8 cellular contexts compared by ENCODE assay signal in genomic region chr6:99425647-99426453, GRCh38. TPM values are rescaled to one million over a fixed set of nuclear protein-coding genes. Genes with fewer than 3 reads are reported as not detected.
DNase-seq lines count a peak whose midpoint lies in the region; ATAC-seq and TF ChIP-seq lines count a peak whose summit lies in the region.

No MANE protein-coding gene starts in this region.

- peaks cover 31% of the 10 kb centered on the region for H4K20me1 ChIP-seq in OCI-LY7 (ENCODE audit: insufficient read depth, low read length)

- peak; percentile 73 for TF ChIP-seq CTCF in OCI-LY7 (conservative IDR thresholded peaks at IDR 0.05; ENCODE audit: low read length)
- TF ChIP-seq CTCF in esophagus squamous epithelium (IDR thresholded peaks at IDR 0.05), result peak in 4 of 6 experiments; percentile 23 to 36 (median 30)

- H3K9me2 ChIP-seq in OCI-LY7 (ENCODE audit: insufficient read depth, low read length), result no peaks in the 10 kb centered on the region

- H3K79me2 ChIP-seq in OCI-LY7 (ENCODE audit: insufficient read depth, low read depth, low read length), result peaks cover 64% of the 10 kb centered on the region

- peak overlapping the region; percentile 96 for H2AFZ ChIP-seq in OCI-LY7 (ENCODE audit: low read length)

- WGBS in esophagus squamous epithelium, 2 donors, result 1 to 2% methylated on average over 25 to 29 of the region's 29 CpGs

- H3K36me3 ChIP-seq in HUES48 (ENCODE audit: control insufficient read depth, insufficient read depth, low read length) (peaks cover 19% of the 10 kb centered on the region), OCI-LY7 (ENCODE audit: insufficient read depth, low read length) (peaks cover 48% of the 10 kb centered on the region), esophagus squamous epithelium (peaks cover 0 to 23% (median 0%) of the 10 kb centered on the region in 3 donors), muscle layer of duodenum (ENCODE audit: control insufficient read depth in 1 of 2, insufficient read depth in 2 of 2, low read length in 2 of 2) (peaks cover 0 to 10% of the 10 kb centered on the region in 2 donors)

- peak in 1 of 4 donors; percentile 1 for TF ChIP-seq POLR2A in esophagus squamous epithelium (IDR thresholded peaks at IDR 0.05)

- peak overlapping the region; percentile 100 for H3K27ac ChIP-seq in HUES48 (ENCODE audit: low read depth, low read length)
- H3K27ac ChIP-seq in OCI-LY7 (ENCODE audit: low read depth, low read length, poor library complexity, severe bottlenecking), result peak overlapping the region; percentile 91
- H3K27ac ChIP-seq in esophagus squamous epithelium, result peak overlapping the region; percentile 88 to 100 (median 98)
- peak overlapping the region; percentile 100 for H3K27ac ChIP-seq in muscle layer of duodenum (ENCODE audit: low read length)

- H3K9ac ChIP-seq in HUES48 (ENCODE audit: low read depth, low read length), result peak overlapping the region; percentile 97

- DNase-seq in DMS 273 (lab: John Stamatoyannopoulos, UW; ENCODE audit: unreplicated experiment) (peak; percentile 98), OCI-LY7 (ENCODE audit: low spot score) (peak; percentile 83), esophagus squamous epithelium (lab: John Stamatoyannopoulos, UW) (peak; percentile 30)
- DNase-seq in activated T-cell treated with anti-CD3 and anti-CD28 coated beads, Interleukin-2, amount 50 U/mL, for 1 hour, result peak; percentile 64
- DNase-seq in stimulated activated CD8-positive, alpha-beta memory T cell treated with anti-CD3 and anti-CD28 coated beads, Interleukin-7, amount 100 ng/mL, for 4 hours (ENCODE audit: low read depth in 2 of 2), result peak; percentile 26 to 39

- CTCF ChIA-PET in OCI-LY7 (lab: Charles Lee; ENCODE audit: unreplicated experiment), result no interaction called here

- H3K4me2 ChIP-seq in OCI-LY7 (ENCODE audit: low read length), result peak overlapping the region; percentile 98

- TSS peak; percentile 73 for BruUV-seq in OCI-LY7 (replicated peaks; lab: Mats Ljungman, UMichigan)

- H3K4me3 ChIP-seq in HUES48 (ENCODE audit: low read depth, low read length) (peak overlapping the region; percentile 90), OCI-LY7 (ENCODE audit: low read depth, low read length, poor library complexity, severe bottlenecking) (peak overlapping the region; percentile 80), esophagus squamous epithelium (peak overlapping the region; percentile 50 to 93 (median 88)), muscle layer of duodenum (ENCODE audit: low read depth in 1 of 2, low read length in 2 of 2) (peak overlapping the region; percentile 97 to 99)

- POLR2A ChIA-PET in OCI-LY7 (lab: Charles Lee), result interaction anchor here (0.6 to 3.2 kb wide), 17 partner anchors 9 to 557 kb away, joined by 3 to 23 read pairs (median 4); partner anchors contain the start of genes CCNC, COQ3 and USP45

- H3K27me3 ChIP-seq in HUES48 (ENCODE audit: control insufficient read depth, insufficient read depth, low read length) (no peaks in the 10 kb centered on the region), esophagus squamous epithelium (no peaks in the 10 kb centered on the region), muscle layer of duodenum (ENCODE audit: low read depth, low read length) (no peaks in the 10 kb centered on the region)

- peak; percentile 55 for ATAC-seq in GM21447 (IDR thresholded peaks at IDR 0.05; ENCODE audit: unreplicated experiment)

- H3K4me1 ChIP-seq in HUES48 (ENCODE audit: control insufficient read depth, insufficient read depth, low read length), result peaks cover 43% of the 10 kb centered on the region
- peaks cover 42% of the 10 kb centered on the region for H3K4me1 ChIP-seq in OCI-LY7 (ENCODE audit: insufficient read depth, low read length, poor library complexity, severe bottlenecking)
- peaks cover 19 to 61% (median 36%) of the 10 kb centered on the region in 3 donors for H3K4me1 ChIP-seq in esophagus squamous epithelium
- H3K4me1 ChIP-seq in muscle layer of duodenum (ENCODE audit: control insufficient read depth in 1 of 2, insufficient read depth in 2 of 2, low read length in 2 of 2), result peaks cover 24 to 56% of the 10 kb centered on the region in 2 donors

- H3K9me3 ChIP-seq in HUES48 (ENCODE audit: control insufficient read depth, insufficient read depth, low read length), result no peaks in the 10 kb centered on the region
- H3K9me3 ChIP-seq in OCI-LY7 (ENCODE audit: low read length), result no peaks in the 10 kb centered on the region
- H3K9me3 ChIP-seq in esophagus squamous epithelium, result no peaks in the 10 kb centered on the region
- no peaks in the 10 kb centered on the region for H3K9me3 ChIP-seq in muscle layer of duodenum (ENCODE audit: control insufficient read depth in 1 of 2, low read length in 2 of 2)

- intact Hi-C loops in OCI-LY7 (cut with micrococcal nuclease; ENCODE audit: unreplicated experiment) (loop anchor here (1.0 to 5.0 kb wide), 3 partner anchors 94 to 142 kb away; partner anchors contain the start of gene CCNC), esophagus squamous epithelium (cut with DNase I) (loop anchor here (10.0 kb wide), 1 partner anchor 91 kb away; no protein-coding TSS in a partner anchor)

RNA-seq across cellular contexts. Expression of gene PNISR, which starts 0.7 kb away (rescaled TPM):
- total RNA-seq in OCI-LY7 (2014; rRNA removed; shearing (Covaris generic)), result 163 and 169 TPM in 2 replicates
- total RNA-seq in OCI-LY7 (2022) (176 and 201 TPM in 2 replicates), esophagus squamous epithelium (100 to 1,000 TPM in 1 of 4 donors, 10 to 100 TPM in 3; 24.3 to 118 (median 47.4) TPM)

RNA-seq across cellular contexts. Expression of gene COQ3, which starts 31.9 kb away (rescaled TPM):
- total RNA-seq in OCI-LY7 (2014; rRNA removed; shearing (Covaris generic)), result 3.7 and 8.3 TPM in 2 replicates
- total RNA-seq in OCI-LY7 (2022) (10.9 and 11.1 TPM in 2 replicates), esophagus squamous epithelium (10 to 100 TPM in 2 of 4 donors, 1 to 10 TPM in 2; 5.7 to 11.5 (median 9.0) TPM)

Comparison
In these comparisons a context has a peak if more than half of its experiments do, and no peak if none do; other contexts are left out.
1. Peak in every context shown above with its lines: DNase-seq, ATAC-seq, H3K4me3 ChIP-seq and H3K27ac ChIP-seq.
2. DNase-seq: peak in every context shown above with its lines; median percentile 98 in DMS 273; 83 in OCI-LY7; 64 in activated T-cell treated with anti-CD3 and anti-CD28 coated beads, Interleukin-2, amount 50 U/mL, for 1 hour; 32 in stimulated activated CD8-positive, alpha-beta memory T cell treated with anti-CD3 and anti-CD28 coated beads, Interleukin-7, amount 100 ng/mL, for 4 hours; 30 in esophagus squamous epithelium.